ENCODE assay signal across 8 cellular contexts in genomic region chr11:693415-693831, GRCh38. TPM values are rescaled to one million over a fixed set of nuclear protein-coding genes. Genes with fewer than 3 reads are reported as not detected.
DNase-seq lines count a peak whose midpoint lies in the region; ATAC-seq, FAIRE-seq and TF ChIP-seq lines count a peak whose summit lies in the region.

No MANE protein-coding gene starts in this region.

- no peak for DNase-seq in CD8-positive, alpha-beta T cell
- DNase-seq in K562 (ENCODE audit: extremely low read depth in 1 of 4, low spot score in 3 of 4) (peak in 1 of 4 experiments; percentile 44), NCI-H146 treated with DMSO at 0.1 percent for 48 hours (lab: John Stamatoyannopoulos, UW; ENCODE audit: unreplicated experiment) (no peak), A172 (ENCODE audit: low spot score) (no peak), SKM-1 (lab: John Stamatoyannopoulos, UW; ENCODE audit: unreplicated experiment) (no peak)

- H3K9me3 Mint-ChIP-seq in CD8-positive, alpha-beta T cell = no peaks in the 10 kb centered on the region
- H3K9me3 Mint-ChIP-seq in nephron = no peaks in the 10 kb centered on the region

- TF ChIP-seq RAD21 in K562 (CRISPR knock-in tag; conservative IDR thresholded peaks at IDR 0.05 in 1 of 2, IDR thresholded peaks at IDR 0.05 in 1 of 2) = no peak

- 78% methylated on average over 13 of the region's 13 CpGs for WGBS in HUES64
- WGBS in K562 (ENCODE audit: insufficient coverage, low coverage, missing lambda C conversion rate) = 4% methylated on average over 13 of the region's 13 CpGs

- in situ Hi-C loops in K562 (cut with MboI) = no loop called here

- H3K4me3 ChIP-seq in CD8-positive, alpha-beta T cell (ENCODE audit: low read depth, low read length) = peak overlapping the region; percentile 3
- H3K4me3 ChIP-seq in HUES64 (ENCODE audit: low read length) = peak overlapping the region; percentile 12; the same call in 1 of the 2 replicates
- peak overlapping the region; percentile 98 for H3K4me3 ChIP-seq in K562

- peaks cover 6% of the 10 kb centered on the region for H4K20me1 ChIP-seq in K562 (replicated peaks; ENCODE audit: control insufficient read depth, insufficient read depth, low read length)

- H3K27ac Mint-ChIP-seq in CD8-positive, alpha-beta T cell = peak overlapping the region; percentile 95
- peak overlapping the region; percentile 83 to 93 (median 93) for H3K27ac Mint-ChIP-seq in nephron

- no peaks in the 10 kb centered on the region for H3K27me3 ChIP-seq in CD8-positive, alpha-beta T cell (ENCODE audit: insufficient read depth, low read length)
- H3K27me3 ChIP-seq in HUES64 (ENCODE audit: insufficient read depth, low read length) (no peaks in the 10 kb centered on the region), K562 (ENCODE audit: control insufficient read depth in 2 of 2, insufficient read depth in 2 of 2, low read length in 2 of 2) (no peaks in the 10 kb centered on the region)

- TF ChIP-seq CTCF in CD8-positive, alpha-beta T cell (IDR thresholded peaks at IDR 0.05) = no peak
- TF ChIP-seq CTCF in K562 (IDR thresholded peaks at IDR 0.05 in 2 of 3, conservative IDR thresholded peaks at IDR 0.05 in 1 of 3; ENCODE audit: insufficient read depth in 2 of 3, low read depth in 1 of 3, low read length in 3 of 3) = no peak
- TF ChIP-seq CTCF in nephron (IDR thresholded peaks at IDR 0.05; ENCODE audit: unreplicated experiment in 3 of 3) = no peak

- no TSS peak for BruUV-seq in K562 (replicated peaks; lab: Mats Ljungman, UMichigan)

- POLR2A ChIA-PET in CD8-positive, alpha-beta T cell (lab: Charles Lee) = interaction anchor here (1.3 kb wide), 1 partner anchor 11 kb away, joined by 3 read pairs; no protein-coding TSS in a partner anchor
- POLR2A ChIA-PET in K562 (lab: Yijun Ruan, JAX) = interaction anchor here (0.6 to 1.3 kb wide), 10 partner anchors 8 to 426 kb away, joined by 3 to 5 read pairs (median 3); partner anchors contain the start of gene TALDO1

- no peaks in the 10 kb centered on the region for H3K27me3 Mint-ChIP-seq in CD8-positive, alpha-beta T cell (ENCODE audit: low read depth)
- H3K27me3 Mint-ChIP-seq in nephron (ENCODE audit: low read depth) = peaks cover 5% of the 10 kb centered on the region

- ATAC-seq in CD8-positive, alpha-beta T cell = no peak
- no peak for ATAC-seq in K562
- ATAC-seq in GM18502 (IDR thresholded peaks at IDR 0.05; ENCODE audit: poor library complexity, unreplicated experiment) = no peak

- peaks cover 10% of the 10 kb centered on the region for H3K36me3 ChIP-seq in CD8-positive, alpha-beta T cell (ENCODE audit: insufficient read depth, low read length)
- H3K36me3 ChIP-seq in HUES64 (ENCODE audit: insufficient read depth, low read length) (peaks cover 26% of the 10 kb centered on the region), K562 (ENCODE audit: control insufficient read depth, insufficient read depth, low read length) (peaks cover 27% of the 10 kb centered on the region; the same call in 2 of the 3 replicates)

- CTCF ChIA-PET in CD8-positive, alpha-beta T cell (lab: Charles Lee) = interaction anchor here (0.8 kb wide), 1 partner anchor 115 kb away, joined by 3 read pairs; no protein-coding TSS in a partner anchor
- CTCF ChIA-PET in K562 (lab: Yijun Ruan, JAX; ENCODE audit: low intra/inter-chr PET ratio) = no interaction called here

- H3K79me2 ChIP-seq in K562 (ENCODE audit: control insufficient read depth, insufficient read depth, low read length) = peaks cover 80% of the 10 kb centered on the region

- peaks cover 4% of the 10 kb centered on the region for H3K9me1 ChIP-seq in K562 (ENCODE audit: control insufficient read depth, insufficient read depth, low read length)

- no peak for TF ChIP-seq POLR2A in K562 (conservative IDR thresholded peaks at IDR 0.05)

- peak overlapping the region; percentile 54 for H3K27ac ChIP-seq in CD8-positive, alpha-beta T cell (ENCODE audit: low read depth, low read length)
- H3K27ac ChIP-seq in HUES64 (ENCODE audit: low read depth, low read length) (no peak overlapping the region), K562 (ENCODE audit: extremely low read depth, low read depth, low read length) (peak overlapping the region; percentile 74)

- H3K4me3 Mint-ChIP-seq in CD8-positive, alpha-beta T cell = peak overlapping the region; percentile 74
- H3K4me3 Mint-ChIP-seq in nephron = peak overlapping the region; percentile 80 to 90 (median 90)

- peaks cover 19% of the 10 kb centered on the region for H3K36me3 Mint-ChIP-seq in CD8-positive, alpha-beta T cell
- H3K36me3 Mint-ChIP-seq in nephron (ENCODE audit: low read depth) = peaks cover 15% of the 10 kb centered on the region

- TF ChIP-seq EP300 in K562 (IDR thresholded peaks at IDR 0.05; ENCODE audit: low read length) = peak; percentile 17; the same call in 1 of the 2 replicates

- intact Hi-C loops in CD8-positive, alpha-beta T cell (cut with DNase I, micrococcal nuclease) = loop anchor here in 1 of 2 experiments (5.0 kb wide), 1 partner anchor 694 kb away; the partner anchor contains the start of gene BRSK2
- intact Hi-C loops in K562 (cut with micrococcal nuclease) = loop anchor here (10.0 kb wide), 1 partner anchor 139 kb away; no protein-coding TSS in a partner anchor

- H3K9ac ChIP-seq in HUES64 (ENCODE audit: low read depth, low read length) (0 out of 2 replicates have a peak overlapping the region, but pooled peaks have one; percentile 22), K562 (ENCODE audit: insufficient read depth in 1 of 2, low read depth in 2 of 2, low read length in 2 of 2) (peak overlapping the region; percentile 92 to 96)

- H3K4me1 Mint-ChIP-seq in CD8-positive, alpha-beta T cell (ENCODE audit: low read depth) = peaks cover 60% of the 10 kb centered on the region
- peaks cover 48% of the 10 kb centered on the region for H3K4me1 Mint-ChIP-seq in nephron

- H3K4me1 ChIP-seq in CD8-positive, alpha-beta T cell (ENCODE audit: insufficient read depth, low read length) = peaks cover 55% of the 10 kb centered on the region
- peaks cover 20% of the 10 kb centered on the region for H3K4me1 ChIP-seq in HUES64 (ENCODE audit: insufficient read depth, low read length)
- peaks cover 40 to 73% of the 10 kb centered on the region in 2 experiments for H3K4me1 ChIP-seq in K562 (replicated peaks in 1 of 2; ENCODE audit: control insufficient read depth in 2 of 2, insufficient read depth in 2 of 2, low read length in 2 of 2)

- H3K4me2 ChIP-seq in K562 (ENCODE audit: insufficient read depth, low read length) = peak overlapping the region; percentile 89

- FAIRE-seq in K562 (lab: Jason Lieb, UNC) = peak; percentile 15

- H2AFZ ChIP-seq in K562 (ENCODE audit: low read depth, low read length) = no peak overlapping the region; the same call in 1 of the 2 replicates

- H3K9me3 ChIP-seq in CD8-positive, alpha-beta T cell (ENCODE audit: low read length) = no peaks in the 10 kb centered on the region
- H3K9me3 ChIP-seq in HUES64 (ENCODE audit: insufficient read depth, low read depth, low read length) (no peaks in the 10 kb centered on the region), K562 (replicated peaks; ENCODE audit: control insufficient read depth, insufficient read depth, low read depth, low read length) (no peaks in the 10 kb centered on the region)

RNA-seq across cellular contexts. Expression of gene DEAF1, which starts 1.6 kb away (rescaled TPM):
- 100 to 1,000 TPM; 131 to 139 TPM for total RNA-seq in CD8-positive, alpha-beta T cell
- polyA plus RNA-seq in HUES64 (2013, experiment 1 of 2) = 41.2 TPM
- 53.1 TPM for polyA plus RNA-seq in HUES64 (2013, experiment 2 of 2)
- 68.2 and 200 TPM in 2 replicates for total RNA-seq in K562 (2011; cell fraction: chromatin; rRNA removed; ENCODE audit: low replicate concordance)
- total RNA-seq in K562 (2011; cell fraction: nucleolus; rRNA removed) = 95.7 and 111 TPM in 2 replicates
- total RNA-seq in K562 (2011; cell fraction: nucleoplasm; rRNA removed) = 50.3 and 71.3 TPM in 2 replicates
- total RNA-seq in K562 (2014; rRNA removed) (46.9 and 58.7 TPM in 2 replicates), K562 (2014; rRNA removed; fragmentation: Illumina TruSeq; extraction: Trizol) (13.3 and 20.4 TPM in 2 replicates), K562 (2015; rRNA removed; fragmentation: Illumina TruSeq; extraction: Trizol) (26.8 and 27.3 TPM in 2 replicates), K562 (2021) (64.2 and 69.1 TPM in 2 replicates)
- polyA plus RNA-seq in K562 (2011; rRNA removed) (27.5 and 39.1 TPM in 2 replicates), K562 (2014; fragmentation: Illumina TruSeq; extraction: Trizol) (26.3 and 33.7 TPM in 2 replicates), K562 (2014; fragmentation: Nextera tagmentation; extraction: Ambion mirVana) (1 to 10 TPM; 2.0 to 3.6 TPM), K562 (2014; rRNA removed) (52.7 and 62.6 TPM in 2 replicates)
- 45.8 and 77.2 TPM in 2 replicates for polyA plus RNA-seq in K562 (2011; cell fraction: cytosol; rRNA removed)
- 28.4 and 56.6 TPM in 2 replicates for polyA plus RNA-seq in K562 (2011; cell fraction: nucleus; rRNA removed)
- 33.6 and 47.2 TPM in 2 replicates for polyA plus RNA-seq in K562 (2012)
- polyA minus RNA-seq in K562 (2011; rRNA and poly(A)+ RNA removed) = 16.7 and 25.1 TPM in 2 replicates
- 39.4 and 45.8 TPM in 2 replicates for polyA minus RNA-seq in K562 (2011; cell fraction: cytosol; rRNA and poly(A)+ RNA removed)
- 22.2 and 28.8 TPM in 2 replicates for polyA minus RNA-seq in K562 (2011; cell fraction: nucleus; rRNA and poly(A)+ RNA removed)
- 12.8 and 20.2 TPM in 2 replicates for total RNA-seq in A172 (2014; rRNA removed; shearing (Covaris generic))

RNA-seq across cellular contexts. Expression of gene TMEM80, which starts 2.2 kb away (rescaled TPM):
- total RNA-seq in CD8-positive, alpha-beta T cell = 10 to 100 TPM; 24.8 to 25.2 TPM
- 13.7 TPM for polyA plus RNA-seq in HUES64 (2013, experiment 1 of 2)
- 17.6 TPM for polyA plus RNA-seq in HUES64 (2013, experiment 2 of 2)
- 42.2 and 91.7 TPM in 2 replicates for total RNA-seq in K562 (2011; cell fraction: chromatin; rRNA removed; ENCODE audit: low replicate concordance)
- 45.0 and 58.9 TPM in 2 replicates for total RNA-seq in K562 (2011; cell fraction: nucleolus; rRNA removed)
- 50.4 and 62.3 TPM in 2 replicates for total RNA-seq in K562 (2011; cell fraction: nucleoplasm; rRNA removed)
- total RNA-seq in K562 (2014; rRNA removed) = 16.9 and 18.4 TPM in 2 replicates
- 9.4 and 11.0 TPM in 2 replicates for total RNA-seq in K562 (2014; rRNA removed; fragmentation: Illumina TruSeq; extraction: Trizol)
- 7.8 and 8.8 TPM in 2 replicates for total RNA-seq in K562 (2015; rRNA removed; fragmentation: Illumina TruSeq; extraction: Trizol)
- total RNA-seq in K562 (2021) = 14.2 and 14.6 TPM in 2 replicates
- 26.3 and 30.1 TPM in 2 replicates for polyA plus RNA-seq in K562 (2011; rRNA removed)
- 30.7 and 33.7 TPM in 2 replicates for polyA plus RNA-seq in K562 (2011; cell fraction: cytosol; rRNA removed)
- 51.3 and 73.6 TPM in 2 replicates for polyA plus RNA-seq in K562 (2011; cell fraction: nucleus; rRNA removed)
- polyA plus RNA-seq in K562 (2012) = 22.7 and 27.4 TPM in 2 replicates
- 12.4 and 14.1 TPM in 2 replicates for polyA plus RNA-seq in K562 (2014; fragmentation: Illumina TruSeq; extraction: Trizol)
- polyA plus RNA-seq in K562 (2014; fragmentation: Nextera tagmentation; extraction: Ambion mirVana) = 1 to 10 TPM; 5.1 to 6.3 TPM
- 25.1 and 38.3 TPM in 2 replicates for polyA plus RNA-seq in K562 (2014; rRNA removed)
- polyA minus RNA-seq in K562 (2011; rRNA and poly(A)+ RNA removed) = 5.0 and 6.4 TPM in 2 replicates
- 4.3 and 4.9 TPM in 2 replicates for polyA minus RNA-seq in K562 (2011; cell fraction: cytosol; rRNA and poly(A)+ RNA removed)
- polyA minus RNA-seq in K562 (2011; cell fraction: nucleus; rRNA and poly(A)+ RNA removed) = 9.6 and 11.2 TPM in 2 replicates
- total RNA-seq in A172 (2014; rRNA removed; shearing (Covaris generic)) = 17.1 and 17.9 TPM in 2 replicates

RNA-seq across cellular contexts. Expression of gene EPS8L2, which starts 12.6 kb away (rescaled TPM):
- total RNA-seq in CD8-positive, alpha-beta T cell = 10 to 100 TPM in 1 of 2 experiments, 1 to 10 TPM in 1; 9.6 to 12.2 TPM
- polyA plus RNA-seq in HUES64 (2013, experiment 1 of 2) = 16.7 TPM
- polyA plus RNA-seq in HUES64 (2013, experiment 2 of 2) = 15.1 TPM
- 22.1 and 75.1 TPM in 2 replicates for total RNA-seq in K562 (2011; cell fraction: chromatin; rRNA removed; ENCODE audit: low replicate concordance)
- total RNA-seq in K562 (2011; cell fraction: nucleolus; rRNA removed) = 35.8 and 51.2 TPM in 2 replicates
- 21.0 and 26.5 TPM in 2 replicates for total RNA-seq in K562 (2011; cell fraction: nucleoplasm; rRNA removed)
- total RNA-seq in K562 (2014; rRNA removed) (13.1 and 17.0 TPM in 2 replicates), K562 (2014; rRNA removed; fragmentation: Illumina TruSeq; extraction: Trizol) (2.5 and 3.7 TPM in 2 replicates), K562 (2015; rRNA removed; fragmentation: Illumina TruSeq; extraction: Trizol) (3.1 and 3.8 TPM in 2 replicates), K562 (2021) (8.6 and 10.4 TPM in 2 replicates)
- polyA plus RNA-seq in K562 (2011; rRNA removed) (12.2 and 19.8 TPM in 2 replicates), K562 (2014; fragmentation: Illumina TruSeq; extraction: Trizol) (3.3 and 5.9 TPM in 2 replicates), K562 (2014; fragmentation: Nextera tagmentation; extraction: Ambion mirVana) (1 to 10 TPM in 1 of 2 experiments, under 1 TPM in 1; 0.75 to 1.2 TPM), K562 (2014; rRNA removed) (10.4 and 16.3 TPM in 2 replicates)
- 11.7 and 16.0 TPM in 2 replicates for polyA plus RNA-seq in K562 (2011; cell fraction: cytosol; rRNA removed)
- 98.5 and 118 TPM in 2 replicates for polyA plus RNA-seq in K562 (2011; cell fraction: nucleus; rRNA removed)
- polyA plus RNA-seq in K562 (2012) = 9.6 and 10.7 TPM in 2 replicates
- 3.1 and 5.6 TPM in 2 replicates for polyA minus RNA-seq in K562 (2011; rRNA and poly(A)+ RNA removed)
- polyA minus RNA-seq in K562 (2011; cell fraction: cytosol; rRNA and poly(A)+ RNA removed) = 10.0 and 10.5 TPM in 2 replicates
- 7.7 and 12.1 TPM in 2 replicates for polyA minus RNA-seq in K562 (2011; cell fraction: nucleus; rRNA and poly(A)+ RNA removed)
- total RNA-seq in A172 (2014; rRNA removed; shearing (Covaris generic)) = 64.9 and 108 TPM in 2 replicates

RNA-seq across cellular contexts. Expression of gene TALDO1, which starts 53.8 kb away (rescaled TPM):
- 10 to 100 TPM; 30.2 to 31.0 TPM for total RNA-seq in CD8-positive, alpha-beta T cell
- polyA plus RNA-seq in HUES64 (2013, experiment 1 of 2) = 182 TPM
- 176 TPM for polyA plus RNA-seq in HUES64 (2013, experiment 2 of 2)
- total RNA-seq in K562 (2011; cell fraction: chromatin; rRNA removed; ENCODE audit: low replicate concordance) = 172 and 310 TPM in 2 replicates
- 171 and 194 TPM in 2 replicates for total RNA-seq in K562 (2011; cell fraction: nucleolus; rRNA removed)
- 200 and 202 TPM in 2 replicates for total RNA-seq in K562 (2011; cell fraction: nucleoplasm; rRNA removed)
- 507 and 536 TPM in 2 replicates for total RNA-seq in K562 (2014; rRNA removed)
- total RNA-seq in K562 (2014; rRNA removed; fragmentation: Illumina TruSeq; extraction: Trizol) = 228 and 260 TPM in 2 replicates
- 413 and 441 TPM in 2 replicates for total RNA-seq in K562 (2015; rRNA removed; fragmentation: Illumina TruSeq; extraction: Trizol)
- total RNA-seq in K562 (2021) = 541 and 595 TPM in 2 replicates
- polyA plus RNA-seq in K562 (2011; rRNA removed) = 416 and 427 TPM in 2 replicates
- polyA plus RNA-seq in K562 (2011; cell fraction: cytosol; rRNA removed) = 459 and 498 TPM in 2 replicates
- 247 and 274 TPM in 2 replicates for polyA plus RNA-seq in K562 (2011; cell fraction: nucleus; rRNA removed)
- 413 and 492 TPM in 2 replicates for polyA plus RNA-seq in K562 (2012)
- polyA plus RNA-seq in K562 (2014; fragmentation: Illumina TruSeq; extraction: Trizol) = 400 and 436 TPM in 2 replicates
- 100 to 1,000 TPM; 328 to 492 TPM for polyA plus RNA-seq in K562 (2014; fragmentation: Nextera tagmentation; extraction: Ambion mirVana)
- 520 and 521 TPM in 2 replicates for polyA plus RNA-seq in K562 (2014; rRNA removed)
- polyA minus RNA-seq in K562 (2011; rRNA and poly(A)+ RNA removed) = 150 and 162 TPM in 2 replicates
- polyA minus RNA-seq in K562 (2011; cell fraction: cytosol; rRNA and poly(A)+ RNA removed) = 252 and 295 TPM in 2 replicates
- 42.5 and 74.1 TPM in 2 replicates for polyA minus RNA-seq in K562 (2011; cell fraction: nucleus; rRNA and poly(A)+ RNA removed)
- 417 and 483 TPM in 2 replicates for total RNA-seq in A172 (2014; rRNA removed; shearing (Covaris generic))

RNA-seq across cellular contexts. Expression of gene DRD4, which starts 56.4 kb away (rescaled TPM):
- under 1 TPM; 0.72 to 0.79 TPM for total RNA-seq in CD8-positive, alpha-beta T cell
- 2.0 TPM for polyA plus RNA-seq in HUES64 (2013, experiment 1 of 2)
- 2.2 TPM for polyA plus RNA-seq in HUES64 (2013, experiment 2 of 2)
- total RNA-seq in K562 (2011; cell fraction: chromatin; rRNA removed; ENCODE audit: low replicate concordance) = 0.30 and 1.00 TPM in 2 replicates
- total RNA-seq in K562 (2011; cell fraction: nucleolus; rRNA removed) = 0.67 and 0.79 TPM in 2 replicates
- 0.59 and 1.1 TPM in 2 replicates for total RNA-seq in K562 (2011; cell fraction: nucleoplasm; rRNA removed)
- total RNA-seq in K562 (2014; rRNA removed) (0.24 TPM in 1 of 2 replicates, not detected in the other), K562 (2014; rRNA removed; fragmentation: Illumina TruSeq; extraction: Trizol) (not detected in 2 replicates), K562 (2015; rRNA removed; fragmentation: Illumina TruSeq; extraction: Trizol) (0.14 TPM in 1 of 2 replicates, not detected in the other), K562 (2021) (0.95 and 1.4 TPM in 2 replicates)
- polyA plus RNA-seq in K562 (2011; rRNA removed) (0.11 TPM in 1 of 2 replicates, not detected in the other), K562 (2014; fragmentation: Illumina TruSeq; extraction: Trizol) (0.11 TPM in 1 of 2 replicates, not detected in the other), K562 (2014; fragmentation: Nextera tagmentation; extraction: Ambion mirVana) (under 1 TPM in 1 of 2 experiments, not detected in 1; 0.04 TPM), K562 (2014; rRNA removed) (0.27 and 0.49 TPM in 2 replicates)
- 0.04 and 0.06 TPM in 2 replicates for polyA plus RNA-seq in K562 (2011; cell fraction: cytosol; rRNA removed)
- 0.60 and 0.70 TPM in 2 replicates for polyA plus RNA-seq in K562 (2011; cell fraction: nucleus; rRNA removed)
- polyA plus RNA-seq in K562 (2012) = 0.36 and 0.51 TPM in 2 replicates
- polyA minus RNA-seq in K562 (2011; rRNA and poly(A)+ RNA removed) = not detected in 2 replicates
- polyA minus RNA-seq in K562 (2011; cell fraction: cytosol; rRNA and poly(A)+ RNA removed) = not detected in 2 replicates
- 0.13 and 0.22 TPM in 2 replicates for polyA minus RNA-seq in K562 (2011; cell fraction: nucleus; rRNA and poly(A)+ RNA removed)
- not detected in 2 replicates for total RNA-seq in A172 (2014; rRNA removed; shearing (Covaris generic))

Comparison
In these comparisons a context has a peak if more than half of its experiments do, and no peak if none do; other contexts are left out.
1. H3K4me3 ChIP-seq: peak in every context shown above with its lines; median percentile 98 in K562; 12 in HUES64; 3 in CD8-positive, alpha-beta T cell.